In genomic region chr7:123594813-123595241, GRCh38 we compare ENCODE assay signal across 1 cellular context.
A peak's percentile ranks its signal among the peaks of the same experiment; 100 is the strongest.
TF ChIP-seq lines count a peak whose summit lies in the region.

No MANE protein-coding gene starts in this region.

TF ChIP-seq in HEK293, 187 proteins besides CTCF, POLR2A, EP300 and RAD21 (continued from another document):
- TF ChIP-seq ZBTB6 (tag by site-specific recombination; IDR thresholded peaks at IDR 0.05), result peak; percentile 70; the same call in 1 of the 2 replicates
- no peak for TF ChIP-seq ZNF501 (tag by site-specific recombination; IDR thresholded peaks at IDR 0.05)
